8 cellular contexts compared by ENCODE assay signal in genomic region chr1:202643397-202644218, GRCh38.
A peak's percentile ranks its signal among the peaks of the same experiment; 100 is the strongest.
DNase-seq lines count a peak whose midpoint lies in the region; ATAC-seq and TF ChIP-seq lines count a peak whose summit lies in the region.

No MANE protein-coding gene starts in this region.

- no peak overlapping the region for H3K9ac ChIP-seq in trophoblast cell (ENCODE audit: low read length)

- H3K27ac ChIP-seq in esophagus muscularis mucosa (replicated peaks in 1 of 4) (no peak overlapping the region), trophoblast cell (ENCODE audit: low read depth, low read length) (no peak overlapping the region)

- TF ChIP-seq POLR2A in esophagus muscularis mucosa (IDR thresholded peaks at IDR 0.05; ENCODE audit: low read depth), result no peak

- peak overlapping the region; percentile 42 to 55 (median 47) for H3K4me3 ChIP-seq in esophagus muscularis mucosa
- no peak overlapping the region for H3K4me3 ChIP-seq in trophoblast cell (ENCODE audit: low read depth, low read length)

- H2AFZ ChIP-seq in trophoblast cell (ENCODE audit: insufficient read depth, low read length, poor library complexity), result no peak overlapping the region

- H4K8ac ChIP-seq in trophoblast cell (ENCODE audit: low read depth, low read length), result no peak overlapping the region

- CTCF ChIA-PET in GM10248 (lab: Yijun Ruan, JAX), result interaction anchor here (0.7 kb wide), 1 partner anchor 16 kb away, joined by 4 read pairs; no protein-coding TSS in a partner anchor

- H3K27me3 ChIP-seq in esophagus muscularis mucosa, result peaks cover 4 to 81% (median 26%) of the 10 kb centered on the region in 4 donors
- H3K27me3 ChIP-seq in trophoblast cell (ENCODE audit: insufficient read depth, low read length), result peaks cover 34% of the 10 kb centered on the region

- no peak overlapping the region for H3K14ac ChIP-seq in trophoblast cell (ENCODE audit: low read length)

- H2BK12ac ChIP-seq in trophoblast cell (ENCODE audit: low read length), result no peak overlapping the region

- POLR2A ChIA-PET in GM10248 (lab: Yijun Ruan, JAX), result no interaction called here

- no peak overlapping the region for H4K12ac ChIP-seq in trophoblast cell (ENCODE audit: low read depth, low read length)

- H2BK5ac ChIP-seq in trophoblast cell (ENCODE audit: low read depth, low read length, poor library complexity), result no peak overlapping the region

- no peak overlapping the region for H3K23ac ChIP-seq in trophoblast cell (ENCODE audit: low read length)

- no peak for TF ChIP-seq EP300 in esophagus muscularis mucosa (IDR thresholded peaks at IDR 0.05)

- H3K4me1 ChIP-seq in esophagus muscularis mucosa (peaks cover 21 to 27% (median 25%) of the 10 kb centered on the region in 4 donors), trophoblast cell (ENCODE audit: control insufficient read depth in 1 of 2, insufficient read depth in 2 of 2, low read length in 2 of 2) (peaks cover 9 to 11% of the 10 kb centered on the region in 2 experiments)

- intact Hi-C loops in esophagus muscularis mucosa (cut with DNase I), result no loop called here

- DNase-seq in ELR (ENCODE audit: low read depth) (peak; percentile 23), NCI-H82 treated with DMSO at 0.1 percent for 48 hours (lab: John Stamatoyannopoulos, UW; ENCODE audit: unreplicated experiment) (peak; percentile 46), esophagus muscularis mucosa (ENCODE audit: extremely low spot score) (no peak), trophoblast cell (no peak), GM10248 (ENCODE audit: extremely low spot score) (no peak)

- no peak overlapping the region for H4K91ac ChIP-seq in trophoblast cell (ENCODE audit: low read depth, low read length)

- no peaks in the 10 kb centered on the region for H3K9me3 ChIP-seq in esophagus muscularis mucosa
- H3K9me3 ChIP-seq in trophoblast cell (ENCODE audit: insufficient read depth, low read depth, low read length), result peaks cover 7% of the 10 kb centered on the region

- ATAC-seq in GM19324 (IDR thresholded peaks at IDR 0.05; ENCODE audit: low FRiP score, unreplicated experiment), result no peak
- no peak for ATAC-seq in GM19023 (IDR thresholded peaks at IDR 0.05; ENCODE audit: unreplicated experiment)
- ATAC-seq in GM19397 (IDR thresholded peaks at IDR 0.05; ENCODE audit: unreplicated experiment), result no peak

- H3K4ac ChIP-seq in trophoblast cell (ENCODE audit: low read depth, low read length), result no peak overlapping the region

- no peak for TF ChIP-seq CTCF in esophagus muscularis mucosa (IDR thresholded peaks at IDR 0.05)
- TF ChIP-seq CTCF in GM10248 (IDR thresholded peaks at IDR 0.05; ENCODE audit: control extremely low read depth, extremely low read depth, low read depth, missing control alignments), result no peak

- H3K79me1 ChIP-seq in trophoblast cell (ENCODE audit: low read length), result no peaks in the 10 kb centered on the region

- no peak overlapping the region for H2AK5ac ChIP-seq in trophoblast cell (ENCODE audit: low read length)

- peak overlapping the region; percentile 70 for H3K4me2 ChIP-seq in trophoblast cell (ENCODE audit: low read length)

- H3K36me3 ChIP-seq in esophagus muscularis mucosa (no peaks in the 10 kb centered on the region), trophoblast cell (ENCODE audit: control insufficient read depth in 1 of 2, insufficient read depth in 2 of 2, low read length in 2 of 2) (no peaks in the 10 kb centered on the region)

- H2BK120ac ChIP-seq in trophoblast cell (ENCODE audit: insufficient read depth, low read length, poor library complexity), result no peak overlapping the region

- no peak overlapping the region for H3K18ac ChIP-seq in trophoblast cell (ENCODE audit: low read length)

- 4% methylated on average over 46 of the region's 55 CpGs for WGBS in esophagus muscularis mucosa
- WGBS in trophoblast cell (ENCODE audit: extremely low coverage, insufficient coverage, insufficient read length), result no CpG with 5 or more reads among the region's 55 CpGs

- H3K79me2 ChIP-seq in trophoblast cell (ENCODE audit: control insufficient read depth, insufficient read depth, low read length, poor library complexity), result no peaks in the 10 kb centered on the region

Comparison
In these comparisons a context has a peak if more than half of its experiments do, and no peak if none do; other contexts are left out.
1. DNase-seq: peak in ELR (single experiment) and NCI-H82 treated with DMSO at 0.1 percent for 48 hours (single experiment); none in esophagus muscularis mucosa (single experiment), trophoblast cell (0 of 2) and GM10248 (single experiment).